Comparison of ENCODE assay signal across 22 cellular contexts in the genomic region with DNA sequence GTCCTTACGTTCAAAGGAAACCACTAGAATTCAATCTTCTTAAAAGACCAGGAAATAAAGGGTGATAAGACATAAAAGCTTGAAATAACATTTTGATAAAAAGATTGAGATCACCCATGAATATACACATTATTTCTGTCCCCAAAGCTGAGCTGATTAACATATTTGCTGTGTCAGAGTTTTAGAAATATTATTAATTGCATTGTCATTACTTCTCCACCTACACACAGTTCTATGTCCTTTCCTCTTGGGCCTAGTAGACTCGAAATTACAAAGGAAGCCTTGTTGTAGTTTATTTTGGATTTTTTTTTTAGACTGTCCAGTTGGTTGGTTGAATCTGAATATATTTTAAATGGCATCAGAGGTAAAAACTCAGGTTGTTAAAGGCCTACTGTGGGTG.
"Had no signal": no experiment of that assay in that cellular context is flagged by ENCODE, and none has a peak within 500 bp of the region (broad histone marks: within the 10 kb centered on the region; RNA-seq: fewer than 3 reads in every experiment).

No MANE protein-coding gene starts in this region.

- H3K4me1 Mint-ChIP-seq: naive B cell; stimulated activated memory B cell treated with anti-CD40 and anti-IgM and Interleukin-4, amounts not matched to agents 10 μg/mL and 1 μg/mL and 100 μg/mL, for 72 hours had no signal

- H3K9me3 Mint-ChIP-seq: stimulated activated memory B cell treated with anti-CD40 and anti-IgM and Interleukin-4, amounts not matched to agents 10 μg/mL and 1 μg/mL and 100 μg/mL, for 72 hours; stimulated activated naive CD8-positive, alpha-beta T cell treated with anti-CD3 and anti-CD28 coated beads, Interleukin-15, Interleukin-2, amounts not matched to agents 100 ng/mL and 50 ng/mL, for 24 hours; type B pancreatic cell had no signal

- H2AFZ ChIP-seq: hepatocyte had no signal

- H3K79me2 ChIP-seq: hepatocyte had no signal

- H3K9me3 ChIP-seq: colonic mucosa, ovary, right atrium auricular region, testis had no signal

- H3K4me3 Mint-ChIP-seq: stimulated activated memory B cell treated with anti-CD40 and anti-IgM and Interleukin-4, amounts not matched to agents 10 μg/mL and 1 μg/mL and 100 μg/mL, for 72 hours; stimulated activated naive CD8-positive, alpha-beta T cell treated with anti-CD3 and anti-CD28 coated beads, Interleukin-15, Interleukin-2, amounts not matched to agents 100 ng/mL and 50 ng/mL, for 24 hours; type B pancreatic cell had no signal

- H3K27me3 ChIP-seq: cardiac muscle cell, colonic mucosa, foreskin keratinocyte, hepatocyte, ovary, right atrium auricular region, testis had no signal

- DNase-seq: cerebellar nuclear complex; colonic mucosa; dermis blood vessel endothelial cell; erythroblast; foreskin keratinocyte; head of caudate nucleus; kidney; left cardiac atrium; left ventricle myocardium superior; mesenchymal stem cell; naive B cell; ovary; stimulated activated CD4-positive, alpha-beta T cell treated with anti-CD3 and anti-CD28 coated beads, Interleukin-4, amount 100 ng/mL, for 1 hour; testis had no signal

- H3K27ac ChIP-seq: cardiac muscle cell, colonic mucosa, foreskin keratinocyte, hepatocyte, ovary, testis had no signal

- H3K27ac Mint-ChIP-seq: naive B cell; stimulated activated memory B cell treated with anti-CD40 and anti-IgM and Interleukin-4, amounts not matched to agents 10 μg/mL and 1 μg/mL and 100 μg/mL, for 72 hours; stimulated activated naive CD8-positive, alpha-beta T cell treated with anti-CD3 and anti-CD28 coated beads, Interleukin-15, Interleukin-2, amounts not matched to agents 100 ng/mL and 50 ng/mL, for 24 hours; type B pancreatic cell had no signal

- H3K4me1 ChIP-seq: colonic mucosa had no signal

- H3K36me3 Mint-ChIP-seq: naive B cell; stimulated activated memory B cell treated with anti-CD40 and anti-IgM and Interleukin-4, amounts not matched to agents 10 μg/mL and 1 μg/mL and 100 μg/mL, for 72 hours had no signal

- H3K36me3 ChIP-seq: cardiac muscle cell, colonic mucosa, ovary, right atrium auricular region had no signal

- H3K4me3 ChIP-seq: cardiac muscle cell, colonic mucosa, hepatocyte, lung, ovary, right atrium auricular region, smooth muscle cell, testis had no signal

- H3K4me2 ChIP-seq: hepatocyte, smooth muscle cell had no signal

- H3K27me3 Mint-ChIP-seq: type B pancreatic cell had no signal
